13 cellular contexts compared by ENCODE assay signal in genomic region chr4:184548651-184549341, GRCh38.
A peak's percentile ranks its signal among the peaks of the same experiment; 100 is the strongest.
DNase-seq lines count a peak whose midpoint lies in the region; ATAC-seq, FAIRE-seq and TF ChIP-seq lines count a peak whose summit lies in the region.
"Had no signal": no experiment of that assay in that cellular context is flagged by ENCODE, and none has a peak within 500 bp of the region (broad histone marks: within the 10 kb centered on the region; RNA-seq: fewer than 3 reads in every experiment).

No MANE protein-coding gene starts in this region.

- POLR2A ChIA-PET in activated CD4-positive, alpha-beta memory T cell treated with anti-CD3 and anti-CD28 coated beads, Interleukin-2, amount 10 ng/mL, durations not matched to agents 7 days and 5 days (lab: Charles Lee): no interaction called here

- H3K27ac ChIP-seq in neural progenitor cell (no peak overlapping the region), aorta (ENCODE audit: low read depth in 1 of 2, low read length in 2 of 2) (no peak overlapping the region)
- H3K27ac ChIP-seq: coronary artery had no signal

- no peaks in the 10 kb centered on the region for H3K36me3 ChIP-seq in neural progenitor cell
- no peaks in the 10 kb centered on the region for H3K36me3 ChIP-seq in aorta (ENCODE audit: control insufficient read depth in 1 of 2, insufficient read depth in 2 of 2, low read length in 1 of 2)

- intact Hi-C loops in left ventricle myocardium superior (cut with micrococcal nuclease): no loop called here
- intact Hi-C loops in aorta (cut with DNase I): no loop called here

- H3K4me2 ChIP-seq in neural progenitor cell: peak overlapping the region; percentile 61

- DNase-seq in GM19239 (ENCODE audit: insufficient read length, low spot score) (no peak), NCI-H69 (lab: John Stamatoyannopoulos, UW) (peak; percentile 7), left ventricle myocardium superior (no peak), neural progenitor cell (ENCODE audit: low spot score) (peak; percentile 5), NCI-H128 (lab: John Stamatoyannopoulos, UW; ENCODE audit: unreplicated experiment) (no peak), aorta (no peak)
- no peak for DNase-seq in activated CD4-positive, alpha-beta memory T cell treated with anti-CD3 and anti-CD28 coated beads, Interleukin-2, amount 10 ng/mL, durations not matched to agents 7 days and 5 days
- DNase-seq: activated CD4-positive, alpha-beta memory T cell treated with anti-CD3 and anti-CD28 coated beads for 36 hours; activated naive CD4-positive, alpha-beta T cell treated with anti-CD3 and anti-CD28 coated beads, Interleukin-2, amount 50 U/mL, for 16 hours; MM.1S; NCI-H524 had no signal

- H3K27me3 Mint-ChIP-seq in neural progenitor cell (ENCODE audit: insufficient read depth, low read depth): peaks cover 4% of the 10 kb centered on the region
- H3K27me3 Mint-ChIP-seq in activated CD4-positive, alpha-beta memory T cell treated with anti-CD3 and anti-CD28 coated beads, Interleukin-2, amount 10 ng/mL, durations not matched to agents 7 days and 5 days: peaks cover 2% of the 10 kb centered on the region

- TF ChIP-seq CTCF in neural progenitor cell (IDR thresholded peaks at IDR 0.05): no peak

- H3K27ac Mint-ChIP-seq in neural progenitor cell: peak overlapping the region; percentile 46
- H3K27ac Mint-ChIP-seq in activated CD4-positive, alpha-beta memory T cell treated with anti-CD3 and anti-CD28 coated beads, Interleukin-2, amount 10 ng/mL, durations not matched to agents 7 days and 5 days: no peak overlapping the region
- H3K27ac Mint-ChIP-seq: activated CD4-positive, alpha-beta memory T cell treated with anti-CD3 and anti-CD28 coated beads for 36 hours had no signal

- FAIRE-seq in GM19239 (lab: Jason Lieb, UNC): peak; percentile 49

- no peaks in the 10 kb centered on the region for H3K79me2 ChIP-seq in neural progenitor cell (ENCODE audit: low read depth)

- H2AFZ ChIP-seq in neural progenitor cell (replicated peaks): peak overlapping the region; percentile 99

- H3K9me3 Mint-ChIP-seq in neural progenitor cell: no peaks in the 10 kb centered on the region
- peaks cover 2% of the 10 kb centered on the region for H3K9me3 Mint-ChIP-seq in activated CD4-positive, alpha-beta memory T cell treated with anti-CD3 and anti-CD28 coated beads, Interleukin-2, amount 10 ng/mL, durations not matched to agents 7 days and 5 days
- H3K9me3 Mint-ChIP-seq: activated CD4-positive, alpha-beta memory T cell treated with anti-CD3 and anti-CD28 coated beads for 36 hours had no signal

- H3K4me3 ChIP-seq in neural progenitor cell (peak overlapping the region; percentile 23), aorta (ENCODE audit: low read length in 2 of 2) (no peak overlapping the region)
- H3K4me3 ChIP-seq: coronary artery had no signal

- H3K4me3 Mint-ChIP-seq in neural progenitor cell: peak overlapping the region; percentile 64
- H3K4me3 Mint-ChIP-seq in activated CD4-positive, alpha-beta memory T cell treated with anti-CD3 and anti-CD28 coated beads, Interleukin-2, amount 10 ng/mL, durations not matched to agents 7 days and 5 days: no peak overlapping the region
- H3K4me3 Mint-ChIP-seq: activated CD4-positive, alpha-beta memory T cell treated with anti-CD3 and anti-CD28 coated beads for 36 hours had no signal

- no peaks in the 10 kb centered on the region for H3K4me1 ChIP-seq in neural progenitor cell
- no peaks in the 10 kb centered on the region for H3K4me1 ChIP-seq in aorta (ENCODE audit: control insufficient read depth in 1 of 2, insufficient read depth in 2 of 2, low read length in 2 of 2)

- H3K36me3 Mint-ChIP-seq in neural progenitor cell: no peaks in the 10 kb centered on the region
- H3K36me3 Mint-ChIP-seq in activated CD4-positive, alpha-beta memory T cell treated with anti-CD3 and anti-CD28 coated beads, Interleukin-2, amount 10 ng/mL, durations not matched to agents 7 days and 5 days (ENCODE audit: low read depth): no peaks in the 10 kb centered on the region
- H3K36me3 Mint-ChIP-seq: activated CD4-positive, alpha-beta memory T cell treated with anti-CD3 and anti-CD28 coated beads for 36 hours had no signal

- H3K9me3 ChIP-seq in neural progenitor cell (ENCODE audit: low read depth) (no peaks in the 10 kb centered on the region), aorta (ENCODE audit: control insufficient read depth, low read length) (no peaks in the 10 kb centered on the region)

- H3K9ac ChIP-seq in neural progenitor cell: no peak overlapping the region

- 72 to 74% methylated on average over 20 of the region's 20 CpGs for WGBS in aorta, 2 donors

- no peaks in the 10 kb centered on the region for H3K27me3 ChIP-seq in neural progenitor cell
- no peaks in the 10 kb centered on the region for H3K27me3 ChIP-seq in aorta (ENCODE audit: control insufficient read depth in 1 of 2, insufficient read depth in 2 of 2, low read length in 1 of 2)

- no peaks in the 10 kb centered on the region for H4K20me1 ChIP-seq in neural progenitor cell (ENCODE audit: low read depth)

- CTCF ChIA-PET in activated CD4-positive, alpha-beta memory T cell treated with anti-CD3 and anti-CD28 coated beads, Interleukin-2, amount 10 ng/mL, durations not matched to agents 7 days and 5 days (lab: Charles Lee): no interaction called here

- H3K4me1 Mint-ChIP-seq in neural progenitor cell: peaks cover 11% of the 10 kb centered on the region
- peaks cover 13% of the 10 kb centered on the region for H3K4me1 Mint-ChIP-seq in activated CD4-positive, alpha-beta memory T cell treated with anti-CD3 and anti-CD28 coated beads, Interleukin-2, amount 10 ng/mL, durations not matched to agents 7 days and 5 days

- H3F3A ChIP-seq in neural progenitor cell (ENCODE audit: low read depth): no peaks in the 10 kb centered on the region

- ATAC-seq in left ventricle myocardium superior (peak; percentile 40), SK-N-SH treated with all-trans-retinoic acid at 6 μM for 48 hours (no peak), aorta (ENCODE audit: low FRiP score) (no peak)

TF ChIP-seq in SK-N-SH treated with all-trans-retinoic acid at 6 μM for 48 hours, 23 proteins besides CTCF, POLR2A, EP300 and RAD21:
- no peak for TF ChIP-seq PPARA (CRISPR knock-in tag; IDR thresholded peaks at IDR 0.05; ENCODE audit: borderline replicate concordance)
- TF ChIP-seq GLIS3 (CRISPR knock-in tag; IDR thresholded peaks at IDR 0.05): no peak
- no peak for TF ChIP-seq TCF4 (CRISPR knock-in tag; IDR thresholded peaks at IDR 0.05; ENCODE audit: borderline replicate concordance)
- TF ChIP-seq BACH2 (CRISPR knock-in tag; IDR thresholded peaks at IDR 0.05; ENCODE audit: borderline replicate concordance): no peak
- no peak for TF ChIP-seq ESRRG (CRISPR knock-in tag; IDR thresholded peaks at IDR 0.05)
- TF ChIP-seq ARNTL (CRISPR knock-in tag; IDR thresholded peaks at IDR 0.05; ENCODE audit: borderline replicate concordance, low read depth): no peak

Comparison
In these comparisons a context has a peak if more than half of its experiments do, and no peak if none do; other contexts are left out.
1. DNase-seq: peak in NCI-H69 (single experiment) and neural progenitor cell (single experiment); none in GM19239 (single experiment), left ventricle myocardium superior (single experiment), NCI-H128 (single experiment), aorta (0 of 2) and activated CD4-positive, alpha-beta memory T cell treated with anti-CD3 and anti-CD28 coated beads, Interleukin-2, amount 10 ng/mL, durations not matched to agents 7 days and 5 days (single experiment).